In genomic region chr6:128479991-128480390, GRCh38 we compare ENCODE assay signal across 18 cellular contexts.
"Had no signal": no experiment of that assay in that cellular context is flagged by ENCODE, and none has a peak within 500 bp of the region (broad histone marks: within the 10 kb centered on the region; RNA-seq: fewer than 3 reads in every experiment).

No MANE protein-coding gene starts in this region.

- DNase-seq: activated CD4-positive, alpha-beta T cell treated with anti-CD3 and anti-CD28 coated beads for 1 hour; activated CD4-positive, alpha-beta T cell treated with anti-CD3 and anti-CD28 coated beads, Interleukin-2, amount 50 U/mL, for 48 hours; activated CD8-positive, alpha-beta memory T cell treated with anti-CD3 and anti-CD28 coated beads, Interleukin-2, amount 10 ng/mL, durations not matched to agents 7 days and 5 days; activated gamma-delta T cell treated with Interleukin-2 at 50 U/mL for 16 hours; activated T-cell treated with anti-CD3 and anti-CD28 coated beads, Interleukin-2, amount 50 U/mL, for 24 hours; cortex of kidney; effector memory CD4-positive, alpha-beta T cell; hippocampal formation; left cardiac atrium; natural killer cell; nucleus accumbens; stimulated activated naive CD4-positive, alpha-beta T cell; T-helper 2 cell; testis had no signal

- H3K36me3 Mint-ChIP-seq: natural killer cell had no signal

- H3K9me3 ChIP-seq: ascending aorta, testis had no signal

- ATAC-seq: activated CD8-positive, alpha-beta memory T cell treated with anti-CD3 and anti-CD28 coated beads, Interleukin-2, amount 10 ng/mL, durations not matched to agents 7 days and 5 days; natural killer cell; sciatic nerve had no signal

- H3K36me3 ChIP-seq: ascending aorta, cardiac muscle cell had no signal

- H3K4me3 Mint-ChIP-seq: activated CD8-positive, alpha-beta memory T cell treated with anti-CD3 and anti-CD28 coated beads, Interleukin-2, amount 10 ng/mL, durations not matched to agents 7 days and 5 days; activated T-cell treated with anti-CD3 and anti-CD28 coated beads, Interleukin-2, amount 50 U/mL, for 24 hours; natural killer cell had no signal

- H3K9me3 Mint-ChIP-seq: activated T-cell treated with anti-CD3 and anti-CD28 coated beads, Interleukin-2, amount 50 U/mL, for 24 hours; natural killer cell had no signal

- H3K27ac ChIP-seq: ascending aorta, cardiac muscle cell, testis had no signal

- H3K27ac Mint-ChIP-seq: activated CD8-positive, alpha-beta memory T cell treated with anti-CD3 and anti-CD28 coated beads, Interleukin-2, amount 10 ng/mL, durations not matched to agents 7 days and 5 days; activated T-cell treated with anti-CD3 and anti-CD28 coated beads, Interleukin-2, amount 50 U/mL, for 24 hours; natural killer cell; progenitor cell of endocrine pancreas had no signal

- H3K4me1 ChIP-seq: ascending aorta, testis had no signal

- H3K27me3 ChIP-seq: ascending aorta, cardiac muscle cell, testis had no signal

- H3K4me3 ChIP-seq: ascending aorta, cardiac muscle cell, testis had no signal

- H3K27me3 Mint-ChIP-seq: activated T-cell treated with anti-CD3 and anti-CD28 coated beads, Interleukin-2, amount 50 U/mL, for 24 hours; progenitor cell of endocrine pancreas had no signal
